1 cellular context compared by ENCODE assay signal in genomic region chr12:113098428-113099028, GRCh38.
TF ChIP-seq lines count a peak whose summit lies in the region.

No MANE protein-coding gene starts in this region.

TF ChIP-seq in HepG2, 621 proteins besides CTCF, POLR2A, EP300 and RAD21 (continued from another document and continues in another):
- TF ChIP-seq FOXP4 (CRISPR knock-in tag; IDR thresholded peaks at IDR 0.05), result no peak
- no peak for TF ChIP-seq ZNF644 (CRISPR knock-in tag; IDR thresholded peaks at IDR 0.05; ENCODE audit: low read depth)
- no peak for TF ChIP-seq ZUFSP (CRISPR knock-in tag; IDR thresholded peaks at IDR 0.05; ENCODE audit: borderline replicate concordance)
- no peak for TF ChIP-seq KLF6 (CRISPR knock-in tag; IDR thresholded peaks at IDR 0.05)
- no peak for TF ChIP-seq TCF12 (IDR thresholded peaks at IDR 0.05)
- TF ChIP-seq TCF12 (CRISPR knock-in tag; IDR thresholded peaks at IDR 0.05), result no peak
- TF ChIP-seq GPBP1L1 (CRISPR knock-in tag; IDR thresholded peaks at IDR 0.05), result no peak
- no peak for TF ChIP-seq ZNF407 (CRISPR knock-in tag; IDR thresholded peaks at IDR 0.05; ENCODE audit: not compliant biosample characterization)
- no peak for TF ChIP-seq TCF7 (IDR thresholded peaks at IDR 0.05; ENCODE audit: low read depth)
- TF ChIP-seq ZBTB38 (CRISPR knock-in tag; IDR thresholded peaks at IDR 0.05), result no peak
- 0 out of 2 replicates have a peak, but pooled peaks have one; percentile 27 for TF ChIP-seq SIX1 (CRISPR knock-in tag; IDR thresholded peaks at IDR 0.05; ENCODE audit: borderline replicate concordance)
- no peak for TF ChIP-seq ZNF253 (CRISPR knock-in tag; IDR thresholded peaks at IDR 0.05; ENCODE audit: borderline replicate concordance)
- TF ChIP-seq ZNF451 (CRISPR knock-in tag; IDR thresholded peaks at IDR 0.05), result no peak
- no peak for TF ChIP-seq MED13 (CRISPR knock-in tag; IDR thresholded peaks at IDR 0.05)
- TF ChIP-seq SMAD1 (CRISPR knock-in tag; IDR thresholded peaks at IDR 0.05; ENCODE audit: borderline replicate concordance, low read depth), result no peak
- no peak for TF ChIP-seq ZNF552 (CRISPR knock-in tag; IDR thresholded peaks at IDR 0.05; ENCODE audit: borderline replicate concordance)
- no peak for TF ChIP-seq SOX6 (IDR thresholded peaks at IDR 0.05)
- 0 out of 2 replicates have a peak, but pooled peaks have one; percentile 33 for TF ChIP-seq SOX6 (CRISPR knock-in tag; IDR thresholded peaks at IDR 0.05)
- no peak for TF ChIP-seq NFAT5 (CRISPR knock-in tag; IDR thresholded peaks at IDR 0.05)
- no peak for TF ChIP-seq ZNF841 (CRISPR knock-in tag; IDR thresholded peaks at IDR 0.05; ENCODE audit: borderline replicate concordance)
- TF ChIP-seq ZNF207 (IDR thresholded peaks at IDR 0.05; ENCODE audit: borderline replicate concordance), result no peak
- no peak for TF ChIP-seq MLXIP (CRISPR knock-in tag; IDR thresholded peaks at IDR 0.05; ENCODE audit: borderline replicate concordance)
- TF ChIP-seq ARNT2 (CRISPR knock-in tag; IDR thresholded peaks at IDR 0.05; ENCODE audit: low read depth), result no peak
- TF ChIP-seq ZNF713 (CRISPR knock-in tag; IDR thresholded peaks at IDR 0.05), result no peak
- TF ChIP-seq JUN (CRISPR knock-in tag; IDR thresholded peaks at IDR 0.05), result no peak
- TF ChIP-seq CBX1 (IDR thresholded peaks at IDR 0.05; ENCODE audit: low read depth), result no peak
- TF ChIP-seq RBFOX2 (IDR thresholded peaks at IDR 0.05; ENCODE audit: low read depth, low read length), result no peak
- no peak for TF ChIP-seq ISL2 (CRISPR knock-in tag; IDR thresholded peaks at IDR 0.05)
- no peak for TF ChIP-seq GTF3A (CRISPR knock-in tag; conservative IDR thresholded peaks at IDR 0.05)
- no peak for TF ChIP-seq KDM3A (CRISPR knock-in tag; IDR thresholded peaks at IDR 0.05; ENCODE audit: low read depth)
- TF ChIP-seq RELA (CRISPR knock-in tag; IDR thresholded peaks at IDR 0.05), result no peak
- no peak for TF ChIP-seq CREB1 (IDR thresholded peaks at IDR 0.05)
- TF ChIP-seq CREB1 (CRISPR knock-in tag; IDR thresholded peaks at IDR 0.05), result no peak
- no peak for TF ChIP-seq ETS1 (CRISPR knock-in tag; IDR thresholded peaks at IDR 0.05)
- no peak for TF ChIP-seq ATF4 (CRISPR knock-in tag; IDR thresholded peaks at IDR 0.05)
- TF ChIP-seq NFYB (CRISPR knock-in tag; IDR thresholded peaks at IDR 0.05), result no peak
